8 cellular contexts compared by ENCODE assay signal in genomic region chr16:2867987-2868789, GRCh38. TPM values are rescaled to one million over a fixed set of nuclear protein-coding genes. Genes with fewer than 3 reads are reported as not detected.
A peak's percentile ranks its signal among the peaks of the same experiment; 100 is the strongest.
DNase-seq lines count a peak whose midpoint lies in the region; ATAC-seq and TF ChIP-seq lines count a peak whose summit lies in the region.

No MANE protein-coding gene starts in this region.

- peak overlapping the region; percentile 77 to 99 (median 96) for H3K27ac ChIP-seq in dorsolateral prefrontal cortex
- H3K27ac ChIP-seq in right lobe of liver, result peak overlapping the region; percentile 37 to 91 (median 88)

- TF ChIP-seq CTCF in dorsolateral prefrontal cortex (IDR thresholded peaks at IDR 0.05 in 54 of 56, conservative IDR thresholded peaks at IDR 0.05 in 2 of 56; ENCODE audit: low read depth in 1 of 56, partially characterized antibody in 56 of 56), result peak in 55 of 56 donors; percentile 87 to 99 (median 98)
- TF ChIP-seq CTCF in right lobe of liver (IDR thresholded peaks at IDR 0.05), result peak; percentile 96 to 98 (median 97)

- intact Hi-C loops in dorsolateral prefrontal cortex (cut with DNase I), result loop anchor here (1.0 to 5.0 kb wide), 3 partner anchors 30 to 91 kb away; partner anchors contain the start of gene ELOB (in 2 of the 2)
- intact Hi-C loops in right lobe of liver (cut with DNase I), result no loop called here

- H3K4me1 ChIP-seq in right lobe of liver, result peaks cover 0 to 5% (median 0%) of the 10 kb centered on the region in 4 donors

- peak; percentile 83 for ATAC-seq in GM19324 (IDR thresholded peaks at IDR 0.05; ENCODE audit: low FRiP score, unreplicated experiment)
- ATAC-seq in HG03521 (IDR thresholded peaks at IDR 0.05; ENCODE audit: unreplicated experiment), result peak; percentile 82
- ATAC-seq in right lobe of liver, result peak; percentile 98 to 99 (median 99)

- H3K4me3 ChIP-seq in dorsolateral prefrontal cortex (peak overlapping the region; percentile 60 to 99 (median 80)), right lobe of liver (peak overlapping the region; percentile 66 to 89 (median 67))

- peak; percentile 71 to 99 (median 92) for DNase-seq in C1 segment of cervical spinal cord (lab: John Stamatoyannopoulos, UW)
- peak; percentile 61 for DNase-seq in NCI-H748 treated with DMSO at 0.1 percent for 48 hours (lab: John Stamatoyannopoulos, UW)
- DNase-seq in activated CD4-positive, alpha-beta T cell treated with anti-CD3 and anti-CD28 coated beads, Interleukin-2, amount 50 U/mL, for 48 hours, result peak; percentile 99
- peak; percentile 92 to 97 (median 95) for DNase-seq in dorsolateral prefrontal cortex
- DNase-seq in right lobe of liver, result peak; percentile 89 to 92 (median 92)
- DNase-seq in stimulated activated CD4-positive, alpha-beta T cell treated with anti-CD3 and anti-CD28 coated beads, Interleukin-4, amount 100 ng/mL, for 24 hours, result peak; percentile 98

- H3K36me3 ChIP-seq in right lobe of liver, result no peaks in the 10 kb centered on the region

- no peaks in the 10 kb centered on the region for H3K9me3 ChIP-seq in right lobe of liver

- TF ChIP-seq POLR2A in right lobe of liver (IDR thresholded peaks at IDR 0.05), result peak; percentile 83

- WGBS in right lobe of liver (ENCODE audit: insufficient coverage, low coverage, low lambda C conversion rate, missing lambda C conversion rate), result under 1% methylated on average over 30 of the region's 45 CpGs

- H3K27me3 ChIP-seq in dorsolateral prefrontal cortex, result no peaks in the 10 kb centered on the region
- no peaks in the 10 kb centered on the region for H3K27me3 ChIP-seq in right lobe of liver

RNA-seq across cellular contexts. Expression of gene PRSS22, which starts 10.2 kb away (rescaled TPM):
- total RNA-seq in dorsolateral prefrontal cortex (under 1 TPM in 2 of 120 experiments, not detected in 118; 0.50 to 0.63 TPM), right lobe of liver (1 to 10 TPM in 2 of 6 experiments, under 1 TPM in 3, not detected in 1; 0.18 to 2.1 (median 0.84) TPM)

RNA-seq across cellular contexts. Expression of gene FLYWCH2, which starts 14.8 kb away (rescaled TPM):
- total RNA-seq in dorsolateral prefrontal cortex (10 to 100 TPM; 19.4 to 46.0 (median 31.2) TPM), right lobe of liver (10 to 100 TPM in 2 of 6 experiments, 1 to 10 TPM in 4; 3.6 to 18.9 (median 5.6) TPM)

RNA-seq across cellular contexts. Expression of gene ZG16B, which starts 38.1 kb away (rescaled TPM):
- 1 to 10 TPM in 1 of 120 experiments, under 1 TPM in 2, not detected in 117; 0.60 to 1.1 (median 0.88) TPM for total RNA-seq in dorsolateral prefrontal cortex
- 1 to 10 TPM in 1 of 6 experiments, under 1 TPM in 3, not detected in 2; 0.24 to 1.6 (median 0.50) TPM for total RNA-seq in right lobe of liver

RNA-seq across cellular contexts. Expression of gene FLYWCH1, which starts 43.5 kb away (rescaled TPM):
- total RNA-seq in dorsolateral prefrontal cortex (100 to 1,000 TPM in 24 of 120 experiments, 10 to 100 TPM in 96; 55.0 to 127 (median 86.7) TPM), right lobe of liver (10 to 100 TPM in 5 of 6 experiments, 1 to 10 TPM in 1; 9.3 to 19.8 (median 15.1) TPM)

RNA-seq across cellular contexts. Expression of gene PRSS21, which starts 51.2 kb away (rescaled TPM):
- 1 to 10 TPM in 10 of 120 experiments, under 1 TPM in 11, not detected in 99; 0.62 to 1.6 (median 0.97) TPM for total RNA-seq in dorsolateral prefrontal cortex
- total RNA-seq in right lobe of liver, result not detected

Comparison
In these comparisons a context has a peak if more than half of its experiments do, and no peak if none do; other contexts are left out.
1. Peak in every context shown above with its lines: DNase-seq, ATAC-seq, H3K4me3 ChIP-seq and H3K27ac ChIP-seq.
2. intact Hi-C loops: an anchor here in dorsolateral prefrontal cortex (1.0 to 5.0 kb wide); none called in right lobe of liver.